ENCODE assay signal across 23 cellular contexts in the genomic region with DNA sequence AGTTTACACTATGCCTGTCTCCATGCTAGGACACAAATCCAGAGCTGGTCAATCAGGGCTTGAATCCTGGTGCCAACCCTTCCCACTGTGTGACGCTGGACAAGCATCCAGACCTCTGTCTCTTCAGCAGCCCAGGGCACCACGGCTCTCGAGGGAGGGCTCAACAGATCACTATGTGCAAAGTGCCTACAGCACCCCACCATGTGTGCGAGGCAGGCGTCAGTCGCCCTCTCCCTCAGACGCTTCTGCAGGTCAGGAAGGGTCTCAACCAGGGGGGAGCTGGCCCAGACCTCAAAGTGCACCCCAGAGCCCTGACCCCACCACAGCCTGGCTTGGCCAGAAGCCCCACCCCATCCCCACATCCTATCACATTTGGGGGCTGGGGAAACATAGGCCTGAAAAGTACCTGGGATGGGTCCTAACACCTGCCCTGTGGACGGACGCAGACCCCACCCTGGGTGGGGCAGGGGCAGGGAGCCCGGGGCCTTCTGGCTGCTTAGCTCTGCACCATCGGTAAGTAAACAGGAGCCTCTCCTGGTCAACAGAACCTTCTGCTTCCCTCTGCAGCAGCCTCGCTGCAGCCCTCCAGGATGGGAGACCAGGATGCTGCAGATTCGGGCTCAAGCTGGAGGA. TPM values are rescaled to one million over a fixed set of nuclear protein-coding genes. Genes with fewer than 3 reads are reported as not detected.
DNase-seq lines count a peak whose midpoint lies in the region; ATAC-seq and TF ChIP-seq lines count a peak whose summit lies in the region.
"Had no signal": no experiment of that assay in that cellular context is flagged by ENCODE, and none has a peak within 500 bp of the region (broad histone marks: within the 10 kb centered on the region; RNA-seq: fewer than 3 reads in every experiment).

No MANE protein-coding gene starts in this region.

- H3K27ac Mint-ChIP-seq in CD14-positive monocyte: no peak overlapping the region
- H3K27ac Mint-ChIP-seq: activated CD8-positive, alpha-beta T cell treated with anti-CD3 and anti-CD28 coated beads for 36 hours had no signal

- H3K4me1 ChIP-seq in iPS-15b (ENCODE audit: control insufficient read depth, insufficient read depth, low read length): peaks cover 10% of the 10 kb centered on the region
- no peaks in the 10 kb centered on the region for H3K4me1 ChIP-seq in osteoblast (ENCODE audit: insufficient read depth, low read length)

- H3K27me3 Mint-ChIP-seq in CD14-positive monocyte (ENCODE audit: low read depth in 3 of 3): peaks cover 16 to 32% (median 20%) of the 10 kb centered on the region in 3 donors

- peaks cover 3% of the 10 kb centered on the region for H3K4me1 Mint-ChIP-seq in CD14-positive monocyte

- no peak for ATAC-seq in HG03097 (IDR thresholded peaks at IDR 0.05; ENCODE audit: low FRiP score, unreplicated experiment)
- ATAC-seq: activated CD8-positive, alpha-beta T cell treated with anti-CD3 and anti-CD28 coated beads for 36 hours; lower lobe of right lung; PC-3 had no signal

- H3K9me3 ChIP-seq in iPS-15b (ENCODE audit: control insufficient read depth, insufficient read depth, low read length) (no peaks in the 10 kb centered on the region), osteoblast (ENCODE audit: low read depth, low read length) (no peaks in the 10 kb centered on the region)
- H3K9me3 ChIP-seq: lower lobe of right lung, thoracic aorta had no signal

- H4K20me1 ChIP-seq in osteoblast (ENCODE audit: insufficient read depth, low read length): no peaks in the 10 kb centered on the region

- H3K4me2 ChIP-seq in osteoblast (ENCODE audit: insufficient read depth, low read length): no peak overlapping the region

- peak overlapping the region; percentile 30 for H3K4me3 ChIP-seq in iPS-15b (ENCODE audit: low read depth, low read length)
- no peak overlapping the region for H3K4me3 ChIP-seq in osteoblast (ENCODE audit: insufficient read depth, low read length)
- H3K4me3 ChIP-seq: HAP-1, lower lobe of right lung, thoracic aorta had no signal

- H3K36me3 Mint-ChIP-seq in CD14-positive monocyte: peaks cover 0 to 2% of the 10 kb centered on the region in 2 donors
- H3K36me3 Mint-ChIP-seq: brain had no signal

- H3K27me3 ChIP-seq in iPS-15b (ENCODE audit: control insufficient read depth, insufficient read depth, low read length) (peaks cover 2% of the 10 kb centered on the region), osteoblast (ENCODE audit: insufficient read depth, low read length) (peaks cover 32% of the 10 kb centered on the region)

- no peak overlapping the region for H3K27ac ChIP-seq in osteoblast (ENCODE audit: low read depth, low read length)
- H3K27ac ChIP-seq: C4-2B, lower lobe of right lung, thoracic aorta had no signal

- no peak overlapping the region for H2AFZ ChIP-seq in osteoblast (ENCODE audit: low read length)

- H3K9me3 Mint-ChIP-seq in CD14-positive monocyte: peaks cover 0 to 30% (median 10%) of the 10 kb centered on the region in 7 donors
- H3K9me3 Mint-ChIP-seq: activated CD8-positive, alpha-beta T cell treated with anti-CD3 and anti-CD28 coated beads for 36 hours had no signal

- TF ChIP-seq CTCF in osteoblast (IDR thresholded peaks at IDR 0.05; ENCODE audit: extremely low read depth, low read depth, low read length): no peak
- no peak for TF ChIP-seq CTCF in CD14-positive monocyte (IDR thresholded peaks at IDR 0.05)

- no peak overlapping the region for H3K4me3 Mint-ChIP-seq in CD14-positive monocyte
- H3K4me3 Mint-ChIP-seq: activated CD8-positive, alpha-beta T cell treated with anti-CD3 and anti-CD28 coated beads for 36 hours; brain had no signal

- peak; percentile 52 for DNase-seq in COLO668 (lab: John Stamatoyannopoulos, UW; ENCODE audit: unreplicated experiment)
- peak; percentile 74 for DNase-seq in NCI-H69 (lab: John Stamatoyannopoulos, UW)
- DNase-seq in osteoblast (ENCODE audit: insufficient read length, low spot score, missing footprints): peak; percentile 81
- no peak for DNase-seq in CD14-positive monocyte (ENCODE audit: low spot score)
- DNase-seq in glomerular visceral epithelial cell (ENCODE audit: extremely low spot score): no peak
- DNase-seq: activated CD8-positive, alpha-beta T cell treated with anti-CD3 and anti-CD28 coated beads for 36 hours; activated gamma-delta T cell treated with Interleukin-2 at 50 U/mL for 16 hours; effector CD4-positive, alpha-beta T cell; EL; hypothalamus; Kasumi-1; PC-3; SHP77; stimulated activated CD4-positive, alpha-beta T cell treated with anti-CD3 and anti-CD28 coated beads, Interleukin-4, amount 100 ng/mL, for 4 hours; stimulated activated naive CD4-positive, alpha-beta T cell; T-helper 9 cell had no signal

- H3K79me2 ChIP-seq in osteoblast (ENCODE audit: insufficient read depth, low read length): no peaks in the 10 kb centered on the region

- no peak overlapping the region for H3K9ac ChIP-seq in iPS-15b (ENCODE audit: low read depth, low read length)

- intact Hi-C loops in CD14-positive monocyte (cut with micrococcal nuclease): no loop called here

- peaks cover 7% of the 10 kb centered on the region for H3K36me3 ChIP-seq in iPS-15b (ENCODE audit: control insufficient read depth, insufficient read depth, low read length)
- no peaks in the 10 kb centered on the region for H3K36me3 ChIP-seq in osteoblast (ENCODE audit: insufficient read depth, low read length)
- H3K36me3 ChIP-seq: lower lobe of right lung, thoracic aorta had no signal

RNA-seq across cellular contexts. Expression of a gene that starts 2.9 kb away (rescaled TPM):
- total RNA-seq in osteoblast: not detected in 2 replicates
- polyA plus RNA-seq in CD14-positive monocyte: not detected

RNA-seq across cellular contexts. Expression of a gene that starts 49.0 kb away (rescaled TPM):
- total RNA-seq in osteoblast: 0.36 and 1.5 TPM in 2 replicates
- not detected for polyA plus RNA-seq in CD14-positive monocyte

Comparison
In these comparisons a context has a peak if more than half of its experiments do, and no peak if none do; other contexts are left out.
1. DNase-seq: peak in COLO668 (single experiment), NCI-H69 (single experiment) and osteoblast (single experiment); none in CD14-positive monocyte (single experiment) and glomerular visceral epithelial cell (single experiment).